1 cellular context compared by ENCODE assay signal in genomic region chr10:91909178-91909677, GRCh38.
TF ChIP-seq lines count a peak whose summit lies in the region.

TSS of gene FGFBP3 (minus strand) at chr10:91909486. CDS start at chr10:91908969, 517 bp downstream.

TF ChIP-seq in H1, 55 proteins besides CTCF, POLR2A, EP300 and RAD21:
- TF ChIP-seq SRF (IDR thresholded peaks at IDR 0.05; ENCODE audit: low read depth, low read length) (peak; percentile 43; the same call in 1 of the 2 replicates), MAFK (IDR thresholded peaks at IDR 0.05; ENCODE audit: low read depth, low read length) (no peak), JUND (IDR thresholded peaks at IDR 0.05; ENCODE audit: low read length) (peak; percentile 68), TBP (IDR thresholded peaks at IDR 0.05; ENCODE audit: low read depth, low read length) (peak; percentile 36; the same call in 1 of the 2 replicates), CREB1 (IDR thresholded peaks at IDR 0.05) (no peak), GTF2F1 (IDR thresholded peaks at IDR 0.05; ENCODE audit: borderline replicate concordance, low read depth, low read length) (no peak), PHF8 (conservative IDR thresholded peaks at IDR 0.05; ENCODE audit: low read depth, low read length) (0 out of 2 replicates have a peak, but pooled peaks have one; percentile 1)
